Comparison of ENCODE assay signal across 13 cellular contexts in the genomic region with DNA sequence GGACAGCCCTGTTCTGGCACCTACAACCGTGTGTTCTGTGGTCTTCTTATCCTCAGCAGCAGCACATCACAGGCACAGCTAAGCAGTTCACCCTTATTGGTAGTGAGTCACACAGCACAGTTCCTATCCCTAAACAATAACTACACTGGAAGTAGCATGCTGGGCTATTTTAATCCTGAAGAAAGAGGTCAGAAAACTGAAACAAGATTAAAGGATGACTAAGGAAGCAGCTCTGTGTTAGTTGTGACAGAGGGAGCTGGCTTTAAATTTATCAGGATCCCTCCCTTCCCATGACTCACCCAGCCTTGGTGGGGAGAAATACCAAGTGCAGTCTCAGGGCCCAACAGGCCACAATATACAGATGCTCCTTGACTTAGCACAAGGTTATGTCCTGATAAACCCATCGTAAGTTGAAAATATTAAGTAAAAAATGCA.
DNase-seq lines count a peak whose midpoint lies in the region; ATAC-seq, FAIRE-seq and TF ChIP-seq lines count a peak whose summit lies in the region.
"Had no signal": no experiment of that assay in that cellular context is flagged by ENCODE, and none has a peak within 500 bp of the region (broad histone marks: within the 10 kb centered on the region; RNA-seq: fewer than 3 reads in every experiment).

No MANE protein-coding gene starts in this region.

- no peaks in the 10 kb centered on the region for H3K9me1 ChIP-seq in K562 (ENCODE audit: control insufficient read depth, insufficient read depth, low read length)

- WGBS in K562 (ENCODE audit: insufficient coverage, low coverage, missing lambda C conversion rate): 0% methylated on average over 2 of the region's 2 CpGs
- WGBS in transverse colon (ENCODE audit: low coverage in 1 of 2), 2 donors: 56% methylated on average over 2 of the region's 2 CpGs; no CpG with 5 or more reads in 1 of the 2 donors

- no peak overlapping the region for H3K4me3 ChIP-seq in AG09309 (ENCODE audit: control insufficient read depth, low read depth, low read length)
- H3K4me3 ChIP-seq in HUES48 (ENCODE audit: low read depth, low read length): no peak overlapping the region
- H3K4me3 ChIP-seq in K562: no peak overlapping the region
- H3K4me3 ChIP-seq in transverse colon: no peak overlapping the region
- H3K4me3 ChIP-seq: testis had no signal

- no peak overlapping the region for H2AFZ ChIP-seq in K562 (ENCODE audit: low read depth, low read length)

- FAIRE-seq in K562 (lab: Jason Lieb, UNC): no peak

- no peaks in the 10 kb centered on the region for H3K27me3 ChIP-seq in HUES48 (ENCODE audit: control insufficient read depth, insufficient read depth, low read length)
- H3K27me3 ChIP-seq in K562 (ENCODE audit: control insufficient read depth in 2 of 2, insufficient read depth in 2 of 2, low read length in 2 of 2): no peaks in the 10 kb centered on the region
- no peaks in the 10 kb centered on the region for H3K27me3 ChIP-seq in transverse colon
- H3K27me3 ChIP-seq: testis had no signal

- H3K79me2 ChIP-seq in K562 (ENCODE audit: control insufficient read depth, insufficient read depth, low read length): no peaks in the 10 kb centered on the region

- in situ Hi-C loops in K562 (cut with MboI): no loop called here
- in situ Hi-C loops in transverse colon (cut with MboI; ENCODE audit: low pct_ligation_motif_present in 1 of 4, low pct_unique_long_range_greater_than_20kb in 1 of 4, low sequenced_read_pairs in 3 of 4): no loop called here

- H3K9ac ChIP-seq in HUES48 (ENCODE audit: low read depth, low read length): no peak overlapping the region
- H3K9ac ChIP-seq in K562 (ENCODE audit: insufficient read depth in 1 of 2, low read depth in 2 of 2, low read length in 2 of 2): no peak overlapping the region

- ATAC-seq in K562 (no peak), GM18861 (IDR thresholded peaks at IDR 0.05; ENCODE audit: unreplicated experiment) (no peak), GM18517 (IDR thresholded peaks at IDR 0.05; ENCODE audit: unreplicated experiment) (no peak)
- ATAC-seq: left lobe of liver had no signal

- H4K20me1 ChIP-seq in K562 (replicated peaks; ENCODE audit: control insufficient read depth, insufficient read depth, low read length): no peaks in the 10 kb centered on the region

- POLR2A ChIA-PET in K562 (lab: Yijun Ruan, JAX): no interaction called here

- intact Hi-C loops in K562 (cut with micrococcal nuclease): no loop called here
- intact Hi-C loops in transverse colon (cut with DNase I; ENCODE audit: low total_unique reads): loop anchor here (10.0 kb wide), 1 partner anchor 1731 kb away; no protein-coding TSS in a partner anchor

- TF ChIP-seq POLR2A in K562 (conservative IDR thresholded peaks at IDR 0.05) (no peak), transverse colon (IDR thresholded peaks at IDR 0.05) (no peak)

- peak overlapping the region; percentile 92 for H3K27ac ChIP-seq in HUES48 (ENCODE audit: low read depth, low read length)
- H3K27ac ChIP-seq in K562 (ENCODE audit: extremely low read depth, low read depth, low read length): no peak overlapping the region
- no peak overlapping the region for H3K27ac ChIP-seq in transverse colon
- H3K27ac ChIP-seq: testis had no signal

- CTCF ChIA-PET in K562 (lab: Yijun Ruan, JAX; ENCODE audit: low intra/inter-chr PET ratio): no interaction called here

- H3K9me3 ChIP-seq in HUES48 (ENCODE audit: control insufficient read depth, insufficient read depth, low read length): no peaks in the 10 kb centered on the region
- no peaks in the 10 kb centered on the region for H3K9me3 ChIP-seq in K562 (replicated peaks; ENCODE audit: control insufficient read depth, insufficient read depth, low read depth, low read length)
- H3K9me3 ChIP-seq in transverse colon: no peaks in the 10 kb centered on the region
- H3K9me3 ChIP-seq: testis had no signal

- DNase-seq in AG09309 (ENCODE audit: low read depth) (peak; percentile 46), K562 (ENCODE audit: extremely low read depth in 1 of 4, low spot score in 3 of 4) (peak in 2 of 4 experiments; percentile 16 to 20), inferior parietal cortex (ENCODE audit: extremely low spot score) (peak; percentile 41), transverse colon (no peak)
- DNase-seq in activated T-cell treated with anti-CD3 and anti-CD28 coated beads, Interleukin-2, amount 50 U/mL, for 1 hour: no peak
- DNase-seq: amniotic stem cell; CD8-positive, alpha-beta memory T cell; NCI-H2107; testis had no signal

- peaks cover 23% of the 10 kb centered on the region for H3K4me1 ChIP-seq in HUES48 (ENCODE audit: control insufficient read depth, insufficient read depth, low read length)
- no peaks in the 10 kb centered on the region for H3K4me1 ChIP-seq in K562 (replicated peaks in 1 of 2; ENCODE audit: control insufficient read depth in 2 of 2, insufficient read depth in 2 of 2, low read length in 2 of 2)
- no peaks in the 10 kb centered on the region for H3K4me1 ChIP-seq in transverse colon
- H3K4me1 ChIP-seq: testis had no signal

- no TSS peak for BruUV-seq in K562 (replicated peaks; lab: Mats Ljungman, UMichigan)

- TF ChIP-seq EP300 in K562 (IDR thresholded peaks at IDR 0.05; ENCODE audit: low read length): no peak
- TF ChIP-seq EP300 in transverse colon (IDR thresholded peaks at IDR 0.05; ENCODE audit: low read depth): no peak

- H3K4me2 ChIP-seq in K562 (ENCODE audit: insufficient read depth, low read length): no peak overlapping the region

- H3K36me3 ChIP-seq in HUES48 (ENCODE audit: control insufficient read depth, insufficient read depth, low read length) (no peaks in the 10 kb centered on the region), K562 (ENCODE audit: control insufficient read depth, insufficient read depth, low read length) (no peaks in the 10 kb centered on the region), transverse colon (no peaks in the 10 kb centered on the region)

- no peak for TF ChIP-seq RAD21 in K562 (CRISPR knock-in tag; conservative IDR thresholded peaks at IDR 0.05 in 1 of 2, IDR thresholded peaks at IDR 0.05 in 1 of 2)

- no peak for TF ChIP-seq CTCF in AG09309 (IDR thresholded peaks at IDR 0.05; ENCODE audit: control insufficient read depth, insufficient read depth, low read depth, low read length, missing control alignments)
- TF ChIP-seq CTCF in K562 (IDR thresholded peaks at IDR 0.05 in 2 of 3, conservative IDR thresholded peaks at IDR 0.05 in 1 of 3; ENCODE audit: insufficient read depth in 2 of 3, low read depth in 1 of 3, low read length in 3 of 3): no peak
- no peak for TF ChIP-seq CTCF in transverse colon (IDR thresholded peaks at IDR 0.05)

TF ChIP-seq in K562, 482 proteins besides CTCF, POLR2A, EP300 and RAD21:
- TF ChIP-seq TCF3 (CRISPR knock-in tag; IDR thresholded peaks at IDR 0.05) (peak; percentile 33; the same call in 1 of the 2 replicates), RFX1 (IDR thresholded peaks at IDR 0.05) (no peak), CBFA2T3 (IDR thresholded peaks at IDR 0.05) (0 out of 2 replicates have a peak, but pooled peaks have one; percentile 5), MEF2D (tag; conservative IDR thresholded peaks at IDR 0.05; ENCODE audit: low read depth) (0 out of 2 replicates have a peak, but pooled peaks have one; percentile 29), PHF8 (IDR thresholded peaks at IDR 0.05; ENCODE audit: borderline replicate concordance, low read length) (no peak), FOSL1 (tag; conservative IDR thresholded peaks at IDR 0.05) (peak; percentile 92)
- TF ChIP-seq, protein P1, sequence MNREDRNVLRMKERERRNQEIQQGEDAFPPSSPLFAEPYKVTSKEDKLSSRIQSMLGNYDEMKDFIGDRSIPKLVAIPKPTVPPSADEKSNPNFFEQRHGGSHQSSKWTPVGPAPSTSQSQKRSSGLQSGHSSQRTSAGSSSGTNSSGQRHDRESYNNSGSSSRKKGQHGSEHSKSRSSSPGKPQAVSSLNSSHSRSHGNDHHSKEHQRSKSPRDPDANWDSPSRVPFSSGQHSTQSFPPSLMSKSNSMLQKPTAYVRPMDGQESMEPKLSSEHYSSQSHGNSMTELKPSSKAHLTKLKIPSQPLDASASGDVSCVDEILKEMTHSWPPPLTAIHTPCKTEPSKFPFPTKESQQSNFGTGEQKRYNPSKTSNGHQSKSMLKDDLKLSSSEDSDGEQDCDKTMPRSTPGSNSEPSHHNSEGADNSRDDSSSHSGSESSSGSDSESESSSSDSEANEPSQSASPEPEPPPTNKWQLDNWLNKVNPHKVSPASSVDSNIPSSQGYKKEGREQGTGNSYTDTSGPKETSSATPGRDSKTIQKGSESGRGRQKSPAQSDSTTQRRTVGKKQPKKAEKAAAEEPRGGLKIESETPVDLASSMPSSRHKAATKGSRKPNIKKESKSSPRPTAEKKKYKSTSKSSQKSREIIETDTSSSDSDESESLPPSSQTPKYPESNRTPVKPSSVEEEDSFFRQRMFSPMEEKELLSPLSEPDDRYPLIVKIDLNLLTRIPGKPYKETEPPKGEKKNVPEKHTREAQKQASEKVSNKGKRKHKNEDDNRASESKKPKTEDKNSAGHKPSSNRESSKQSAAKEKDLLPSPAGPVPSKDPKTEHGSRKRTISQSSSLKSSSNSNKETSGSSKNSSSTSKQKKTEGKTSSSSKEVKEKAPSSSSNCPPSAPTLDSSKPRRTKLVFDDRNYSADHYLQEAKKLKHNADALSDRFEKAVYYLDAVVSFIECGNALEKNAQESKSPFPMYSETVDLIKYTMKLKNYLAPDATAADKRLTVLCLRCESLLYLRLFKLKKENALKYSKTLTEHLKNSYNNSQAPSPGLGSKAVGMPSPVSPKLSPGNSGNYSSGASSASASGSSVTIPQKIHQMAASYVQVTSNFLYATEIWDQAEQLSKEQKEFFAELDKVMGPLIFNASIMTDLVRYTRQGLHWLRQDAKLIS (CRISPR knock-in tag; IDR thresholded peaks at IDR 0.05): no peak

Comparison
In these comparisons a context has a peak if more than half of its experiments do, and no peak if none do; other contexts are left out.
1. DNase-seq: peak in AG09309 (single experiment) and inferior parietal cortex (single experiment); none in activated T-cell treated with anti-CD3 and anti-CD28 coated beads, Interleukin-2, amount 50 U/mL, for 1 hour (single experiment) and transverse colon (single experiment).